Comparison of ENCODE assay signal across 7 cellular contexts in the genomic region with DNA sequence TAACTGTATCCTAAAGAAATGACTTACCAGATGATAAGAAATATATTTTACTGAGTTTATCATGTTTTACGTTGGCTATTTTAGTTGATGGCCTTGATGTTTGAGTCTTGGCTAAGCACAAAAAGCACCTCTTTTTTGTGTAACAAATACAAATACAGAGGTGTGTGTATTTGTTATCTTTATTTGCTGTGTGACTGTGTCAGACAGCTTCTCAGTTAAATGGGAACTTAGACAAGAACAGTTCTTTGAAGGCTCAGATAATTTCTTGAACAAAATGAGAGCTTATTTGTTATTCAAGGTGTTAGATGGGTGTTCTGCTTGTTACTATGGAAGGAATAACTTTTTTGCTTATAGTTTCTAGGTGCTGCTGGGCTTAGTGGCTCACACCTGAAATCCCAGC.
"Had no signal": no experiment of that assay in that cellular context is flagged by ENCODE, and none has a peak within 500 bp of the region (broad histone marks: within the 10 kb centered on the region; RNA-seq: fewer than 3 reads in every experiment).

No MANE protein-coding gene starts in this region.

- H3K9me3 Mint-ChIP-seq: IgD-negative memory B cell had no signal

- ATAC-seq: HepG2, K562 had no signal

- DNase-seq: KBM-7, KG1 had no signal

- H3K27ac ChIP-seq: HL-60, KMS-11 had no signal

- H3K9ac ChIP-seq: KMS-11 had no signal

- H3K4me2 ChIP-seq: KMS-11 had no signal

- H3K4me1 Mint-ChIP-seq: IgD-negative memory B cell had no signal

- H3K4me3 Mint-ChIP-seq: IgD-negative memory B cell had no signal

- H3K27ac Mint-ChIP-seq: IgD-negative memory B cell had no signal

- H3K36me3 Mint-ChIP-seq: IgD-negative memory B cell had no signal

- H3K4me3 ChIP-seq: K562 had no signal
